ENCODE assay signal across 8 cellular contexts in genomic region chr7:16646427-16647081, GRCh38. TPM values are rescaled to one million over a fixed set of nuclear protein-coding genes. Genes with fewer than 3 reads are reported as not detected.
A peak's percentile ranks its signal among the peaks of the same experiment; 100 is the strongest.
DNase-seq lines count a peak whose midpoint lies in the region; ATAC-seq lines count a peak whose summit lies in the region.

No MANE protein-coding gene starts in this region.

- no peaks in the 10 kb centered on the region for H3K27me3 ChIP-seq in right cardiac atrium (ENCODE audit: control insufficient read depth, insufficient read depth)

- H3K9me3 ChIP-seq in right cardiac atrium (ENCODE audit: control insufficient read depth, low read length): no peaks in the 10 kb centered on the region

- H3K36me3 Mint-ChIP-seq in activated naive CD8-positive, alpha-beta T cell treated with anti-CD3 and anti-CD28 coated beads, Interleukin-2, amount 10 ng/mL, durations not matched to agents 7 days and 5 days: peaks cover 11% of the 10 kb centered on the region

- intact Hi-C loops in right cardiac atrium (cut with DNase I): no loop called here

- peaks cover 54% of the 10 kb centered on the region for H3K4me1 Mint-ChIP-seq in activated naive CD8-positive, alpha-beta T cell treated with anti-CD3 and anti-CD28 coated beads, Interleukin-2, amount 10 ng/mL, durations not matched to agents 7 days and 5 days

- H3K4me3 Mint-ChIP-seq in activated naive CD8-positive, alpha-beta T cell treated with anti-CD3 and anti-CD28 coated beads, Interleukin-2, amount 10 ng/mL, durations not matched to agents 7 days and 5 days: peak overlapping the region; percentile 100

- DNase-seq in stimulated activated CD4-positive, alpha-beta T cell treated with anti-CD3 and anti-CD28 coated beads, Interleukin-12 subunit alpha, Interleukin-12 subunit beta, amount 100 ng/mL, for 48 hours (ENCODE audit: low read depth in 2 of 3, low spot score in 1 of 3): peak in 2 of 3 donors; percentile 3 to 7
- DNase-seq in stimulated activated CD4-positive, alpha-beta T cell treated with anti-CD3 and anti-CD28 coated beads, Interleukin-1b, Interleukin-23, amount 100 ng/mL, for 48 hours: no peak
- DNase-seq in NCI-H1417 (lab: John Stamatoyannopoulos, UW) (peak in 2 of 3 experiments; percentile 38 to 82), right cardiac atrium (peak in 1 of 3 donors; percentile 38), skeletal muscle cell (ENCODE audit: low read depth) (no peak), occipital lobe (lab: John Stamatoyannopoulos, UW) (no peak)
- no peak for DNase-seq in activated naive CD8-positive, alpha-beta T cell treated with anti-CD3 and anti-CD28 coated beads, Interleukin-2, amount 10 ng/mL, durations not matched to agents 7 days and 5 days

- under 1% methylated on average over 34 of the region's 34 CpGs for WGBS in right cardiac atrium

- peak overlapping the region; percentile 99 for H3K27ac Mint-ChIP-seq in activated naive CD8-positive, alpha-beta T cell treated with anti-CD3 and anti-CD28 coated beads, Interleukin-2, amount 10 ng/mL, durations not matched to agents 7 days and 5 days

- H3K4me3 ChIP-seq in right cardiac atrium (ENCODE audit: low read length): peak overlapping the region; percentile 78
- peak overlapping the region; percentile 77 for H3K4me3 ChIP-seq in skeletal muscle cell (ENCODE audit: low read depth, low read length)

- POLR2A ChIA-PET in activated naive CD8-positive, alpha-beta T cell treated with anti-CD3 and anti-CD28 coated beads, Interleukin-2, amount 10 ng/mL, durations not matched to agents 7 days and 5 days (lab: Charles Lee): interaction anchor here (0.8 to 2.4 kb wide), 5 partner anchors 10 to 652 kb away, joined by 3 to 23 read pairs (median 7); partner anchors contain the start of genes AHR and CRPPA

- peaks cover 2% of the 10 kb centered on the region for H3K4me1 ChIP-seq in right cardiac atrium (ENCODE audit: control insufficient read depth, insufficient read depth, low read length)

- H3K9me3 Mint-ChIP-seq in activated naive CD8-positive, alpha-beta T cell treated with anti-CD3 and anti-CD28 coated beads, Interleukin-2, amount 10 ng/mL, durations not matched to agents 7 days and 5 days: no peaks in the 10 kb centered on the region

- no peak for ATAC-seq in activated naive CD8-positive, alpha-beta T cell treated with anti-CD3 and anti-CD28 coated beads, Interleukin-2, amount 10 ng/mL, durations not matched to agents 7 days and 5 days (ENCODE audit: low read depth)
- ATAC-seq in right cardiac atrium (peak; percentile 10 to 26), HG02678 (IDR thresholded peaks at IDR 0.05; ENCODE audit: unreplicated experiment) (no peak)

- H3K27ac ChIP-seq in right cardiac atrium (ENCODE audit: low read length): peak overlapping the region; percentile 86

- H3K27me3 Mint-ChIP-seq in activated naive CD8-positive, alpha-beta T cell treated with anti-CD3 and anti-CD28 coated beads, Interleukin-2, amount 10 ng/mL, durations not matched to agents 7 days and 5 days: no peaks in the 10 kb centered on the region

RNA-seq across cellular contexts. Expression of gene BZW2, which starts 0.6 kb away (rescaled TPM):
- 10 to 100 TPM; 41.0 to 44.1 TPM for total RNA-seq in activated naive CD8-positive, alpha-beta T cell treated with anti-CD3 and anti-CD28 coated beads, Interleukin-2, amount 10 ng/mL, durations not matched to agents 7 days and 5 days
- total RNA-seq in right cardiac atrium (100 to 1,000 TPM; 124 to 214 (median 175) TPM), occipital lobe (85.2 TPM)
- polyA plus RNA-seq in right cardiac atrium: 180 TPM

RNA-seq across cellular contexts. Expression of gene ANKMY2, which starts 1.0 kb away (rescaled TPM):
- 10 to 100 TPM; 14.3 to 18.7 TPM for total RNA-seq in activated naive CD8-positive, alpha-beta T cell treated with anti-CD3 and anti-CD28 coated beads, Interleukin-2, amount 10 ng/mL, durations not matched to agents 7 days and 5 days
- total RNA-seq in right cardiac atrium (10 to 100 TPM; 28.4 to 41.3 (median 34.4) TPM), occipital lobe (78.0 TPM)
- 23.7 TPM for polyA plus RNA-seq in right cardiac atrium

Comparison
In these comparisons a context has a peak if more than half of its experiments do, and no peak if none do; other contexts are left out.
1. DNase-seq: peak in stimulated activated CD4-positive, alpha-beta T cell treated with anti-CD3 and anti-CD28 coated beads, Interleukin-12 subunit alpha, Interleukin-12 subunit beta, amount 100 ng/mL, for 48 hours (2 of 3) and NCI-H1417 (2 of 3); none in stimulated activated CD4-positive, alpha-beta T cell treated with anti-CD3 and anti-CD28 coated beads, Interleukin-1b, Interleukin-23, amount 100 ng/mL, for 48 hours (single experiment), activated naive CD8-positive, alpha-beta T cell treated with anti-CD3 and anti-CD28 coated beads, Interleukin-2, amount 10 ng/mL, durations not matched to agents 7 days and 5 days (single experiment), skeletal muscle cell (single experiment) and occipital lobe (single experiment).
2. ATAC-seq: peak in right cardiac atrium (2 of 2); none in activated naive CD8-positive, alpha-beta T cell treated with anti-CD3 and anti-CD28 coated beads, Interleukin-2, amount 10 ng/mL, durations not matched to agents 7 days and 5 days (single experiment) and HG02678 (single experiment).